ENCODE assay signal across 1 cellular context in genomic region chr1:64183985-64184440, GRCh38.
TF ChIP-seq lines count a peak whose summit lies in the region.

No MANE protein-coding gene starts in this region.

TF ChIP-seq in HEK293, 187 proteins besides CTCF, POLR2A, EP300 and RAD21 (continued from another document):
- TF ChIP-seq ZNF660 (tag by site-specific recombination; IDR thresholded peaks at IDR 0.05) (no peak), WT1 (tag by site-specific recombination; IDR thresholded peaks at IDR 0.05) (peak; percentile 98), ZNF791 (tag by site-specific recombination; IDR thresholded peaks at IDR 0.05) (no peak), ZBTB44 (tag by site-specific recombination; IDR thresholded peaks at IDR 0.05) (peak; percentile 77), ZNF768 (tag by site-specific recombination; IDR thresholded peaks at IDR 0.05) (no peak), ZFHX2 (tag by site-specific recombination; conservative IDR thresholded peaks at IDR 0.05) (no peak), BCL11A (tag by site-specific recombination; IDR thresholded peaks at IDR 0.05; ENCODE audit: low read depth) (peak; percentile 83), ZSCAN23 (tag by site-specific recombination; IDR thresholded peaks at IDR 0.05) (peak; percentile 90), PRDM6 (tag by site-specific recombination; IDR thresholded peaks at IDR 0.05) (peak; percentile 74), ZNF645 (tag by site-specific recombination; IDR thresholded peaks at IDR 0.05) (no peak)
